ENCODE assay signal across 22 cellular contexts in genomic region chr7:94888995-94889523, GRCh38.
"Had no signal": no experiment of that assay in that cellular context is flagged by ENCODE, and none has a peak within 500 bp of the region (broad histone marks: within the 10 kb centered on the region; RNA-seq: fewer than 3 reads in every experiment).

No MANE protein-coding gene starts in this region.

- H3K4me1 ChIP-seq: psoas muscle, vagina had no signal

- H3K9me3 Mint-ChIP-seq: dendritic cell treated with granulocyte-macrophage colony-stimulating factor and Interleukin-4, amounts not matched to agents 40 ng/mL and 50 ng/mL, for 4 days had no signal

- H3K27me3 Mint-ChIP-seq: dendritic cell treated with granulocyte-macrophage colony-stimulating factor and Interleukin-4, amounts not matched to agents 40 ng/mL and 50 ng/mL, for 4 days; type B pancreatic cell had no signal

- H3K36me3 ChIP-seq: esophagus squamous epithelium, gastroesophageal sphincter, left ventricle myocardium inferior, sigmoid colon, stomach, vagina had no signal

- H3K4me1 Mint-ChIP-seq: immature natural killer cell had no signal

- H3K9me3 ChIP-seq: esophagus squamous epithelium, gastroesophageal sphincter, left ventricle myocardium inferior, mucosa of descending colon, psoas muscle, sigmoid colon, stomach, vagina had no signal

- H3K27ac Mint-ChIP-seq: dendritic cell treated with granulocyte-macrophage colony-stimulating factor and Interleukin-4, amounts not matched to agents 40 ng/mL and 50 ng/mL, for 4 days; effector memory CD8-positive, alpha-beta T cell; immature natural killer cell; naive thymus-derived CD8-positive, alpha-beta T cell; type B pancreatic cell had no signal

- H3K27ac ChIP-seq: epithelial cell of prostate, esophagus squamous epithelium, gastroesophageal sphincter, left ventricle myocardium inferior, psoas muscle, skin epidermis, stomach, vagina had no signal

- H3K4me3 Mint-ChIP-seq: dendritic cell treated with granulocyte-macrophage colony-stimulating factor and Interleukin-4, amounts not matched to agents 40 ng/mL and 50 ng/mL, for 4 days; effector memory CD8-positive, alpha-beta T cell; immature natural killer cell; naive thymus-derived CD8-positive, alpha-beta T cell; type B pancreatic cell had no signal

- H3K36me3 Mint-ChIP-seq: immature natural killer cell; naive thymus-derived CD8-positive, alpha-beta T cell; type B pancreatic cell had no signal

- H3K27me3 ChIP-seq: esophagus squamous epithelium, gastroesophageal sphincter, sigmoid colon, stomach, vagina had no signal

- DNase-seq: effector memory CD8-positive, alpha-beta T cell; esophagus squamous epithelium; glutamatergic neuron; immature natural killer cell; kidney; left cardiac atrium; left ventricle myocardium inferior; naive thymus-derived CD8-positive, alpha-beta T cell; occipital lobe; psoas muscle; sigmoid colon; stimulated activated CD4-positive, alpha-beta T cell treated with anti-CD3 and anti-CD28 coated beads, Interleukin-12 subunit alpha, Interleukin-12 subunit beta, amount 100 ng/mL, for 4 hours; stimulated activated naive CD4-positive, alpha-beta T cell had no signal

- H3K4me3 ChIP-seq: esophagus squamous epithelium, gastroesophageal sphincter, left ventricle myocardium inferior, lung, mucosa of descending colon, psoas muscle, sigmoid colon, skin epidermis, stomach, vagina had no signal
